In genomic region chr17:6713130-6713917, GRCh38 we compare ENCODE assay signal across 9 cellular contexts. TPM values are rescaled to one million over a fixed set of nuclear protein-coding genes. Genes with fewer than 3 reads are reported as not detected.
A peak's percentile ranks its signal among the peaks of the same experiment; 100 is the strongest.
DNase-seq lines count a peak whose midpoint lies in the region; ATAC-seq lines count a peak whose summit lies in the region.
"Had no signal": no experiment of that assay in that cellular context is flagged by ENCODE, and none has a peak within 500 bp of the region (broad histone marks: within the 10 kb centered on the region; RNA-seq: fewer than 3 reads in every experiment).

SLC13A5 (minus strand) TSS chr17:6713369; CDS start chr17:6713333, 36 bp downstream.

- H3K4me3 Mint-ChIP-seq in effector memory CD8-positive, alpha-beta T cell, result peak within 1 kb of the TSS; percentile 71 to 73

- DNase-seq in GM03348 (ENCODE audit: low spot score) (peak; percentile 56), NCI-H82 (lab: John Stamatoyannopoulos, UW) (peak; percentile 83), mesenteric fat pad (ENCODE audit: low spot score) (peak; percentile 81), NCI-H128 (lab: John Stamatoyannopoulos, UW; ENCODE audit: unreplicated experiment) (no peak), NOMO-1 treated with DMSO at 0.1 percent for 48 hours (lab: John Stamatoyannopoulos, UW; ENCODE audit: unreplicated experiment) (no peak), NCI-H2029 treated with DMSO at 0.1 percent for 48 hours (lab: John Stamatoyannopoulos, UW) (no peak)
- DNase-seq in effector memory CD8-positive, alpha-beta T cell, result no peak

- no peaks in the 10 kb centered on the region for H3K9me3 Mint-ChIP-seq in effector memory CD8-positive, alpha-beta T cell

- peaks cover 6 to 14% of the 10 kb centered on the region in 2 donors for H3K4me1 Mint-ChIP-seq in effector memory CD8-positive, alpha-beta T cell (ENCODE audit: low read depth in 2 of 2)

- peaks cover 86 to 95% of the 10 kb centered on the region in 2 donors for H3K27me3 Mint-ChIP-seq in effector memory CD8-positive, alpha-beta T cell

- H3K27ac Mint-ChIP-seq in effector memory CD8-positive, alpha-beta T cell, result no peak within 1 kb of the TSS

- peaks cover 3% of the 10 kb centered on the region for H3K36me3 Mint-ChIP-seq in effector memory CD8-positive, alpha-beta T cell (ENCODE audit: insufficient read depth)

- peak; percentile 36 for ATAC-seq in effector memory CD8-positive, alpha-beta T cell (replicated peaks)
- ATAC-seq in GM18870 (IDR thresholded peaks at IDR 0.05; ENCODE audit: unreplicated experiment), result no peak

RNA-seq across cellular contexts. Expression of gene SLC13A5, which starts in this region (rescaled TPM):
- total RNA-seq in mesenteric fat pad, result 0.48 TPM
- total RNA-seq: SK-MEL-5 had no signal

Comparison
In these comparisons a context has a peak if more than half of its experiments do, and no peak if none do; other contexts are left out.
1. Peak in DNase-seq in mesenteric fat pad; RNA of the gene not detected or under 1 TPM.
2. DNase-seq: peak in GM03348 (single experiment) and NCI-H82 (single experiment); none in effector memory CD8-positive, alpha-beta T cell (0 of 3), NCI-H128 (single experiment), NOMO-1 treated with DMSO at 0.1 percent for 48 hours (single experiment) and NCI-H2029 treated with DMSO at 0.1 percent for 48 hours (single experiment).